8 cellular contexts compared by ENCODE assay signal in genomic region chr5:55994502-55994997, GRCh38. TPM values are rescaled to one million over a fixed set of nuclear protein-coding genes. Genes with fewer than 3 reads are reported as not detected.
DNase-seq lines count a peak whose midpoint lies in the region; ATAC-seq, FAIRE-seq and TF ChIP-seq lines count a peak whose summit lies in the region.

TSS of gene IL6ST (minus strand) at chr5:55994963. CDS start at chr5:55976278, 18,685 bp downstream.

- ATAC-seq in GM18502 (IDR thresholded peaks at IDR 0.05; ENCODE audit: poor library complexity, unreplicated experiment) (peak; percentile 41), HG02885 (IDR thresholded peaks at IDR 0.05; ENCODE audit: poor library complexity, unreplicated experiment) (peak; percentile 29)

- peaks cover 0 to 3% (median 0%) of the 10 kb centered on the region in 5 experiments for H3K9me3 Mint-ChIP-seq in brain

- H3K4me1 Mint-ChIP-seq in brain, result peaks cover 53% of the 10 kb centered on the region

- H3K4me1 ChIP-seq in iPS-18a (ENCODE audit: control insufficient read depth, low read depth, low read length) (peaks cover 8% of the 10 kb centered on the region), skeletal muscle tissue (ENCODE audit: control insufficient read depth in 3 of 3, insufficient read depth in 3 of 3, low read length in 3 of 3) (peaks cover 16 to 23% (median 17%) of the 10 kb centered on the region in 3 donors)

- H3K36me3 ChIP-seq in iPS-18a (ENCODE audit: control insufficient read depth, low read depth, low read length) (no peaks in the 10 kb centered on the region), skeletal muscle tissue (ENCODE audit: control insufficient read depth in 3 of 3, insufficient read depth in 3 of 3, low read length in 3 of 3) (no peaks in the 10 kb centered on the region)

- no peak for TF ChIP-seq CTCF in brain (conservative IDR thresholded peaks at IDR 0.05)

- no peak for FAIRE-seq in RCC 7860 (lab: Jason Lieb, UNC)

- H3K9ac ChIP-seq in iPS-18a (ENCODE audit: low read length) (peak within 1 kb of the TSS; percentile 87), skeletal muscle tissue (ENCODE audit: low read depth in 1 of 3, low read length in 3 of 3) (peak within 1 kb of the TSS; percentile 93 to 99 (median 98))

- H3K27ac Mint-ChIP-seq in brain, result peak within 1 kb of the TSS; percentile 96 to 98 (median 97)

- H3K27me3 ChIP-seq in iPS-18a (ENCODE audit: control insufficient read depth, insufficient read depth, low read length), result no peaks in the 10 kb centered on the region
- H3K27me3 ChIP-seq in skeletal muscle tissue (ENCODE audit: control insufficient read depth in 3 of 3, insufficient read depth in 3 of 3, low read length in 3 of 3), result no peaks in the 10 kb centered on the region

- DNase-seq in ACHN (peak; percentile 70), RCC 7860 (ENCODE audit: low spot score) (peak; percentile 67), NCI-H187 treated with DMSO at 0.1 percent for 48 hours (lab: John Stamatoyannopoulos, UW) (no peak)

- peak within 1 kb of the TSS; percentile 85 for H3K27ac ChIP-seq in iPS-18a (ENCODE audit: low read length)
- H3K27ac ChIP-seq in skeletal muscle tissue (ENCODE audit: low read depth, low read length), result peak within 1 kb of the TSS; percentile 99

- no peaks in the 10 kb centered on the region for H3K27me3 Mint-ChIP-seq in brain

- in situ Hi-C loops in ACHN (cut with HindIII; ENCODE audit: low pct_ligation_motif_present, low pct_unique_long_range_greater_than_20kb, low sequenced_read_pairs), result no loop called here

- H3K36me3 Mint-ChIP-seq in brain, result peaks cover 5% of the 10 kb centered on the region

- H3K9me3 ChIP-seq in iPS-18a (ENCODE audit: control insufficient read depth, low read depth, low read length) (no peaks in the 10 kb centered on the region), skeletal muscle tissue (ENCODE audit: control insufficient read depth in 3 of 3, low read length in 3 of 3) (no peaks in the 10 kb centered on the region)

- peak within 1 kb of the TSS; percentile 92 to 98 (median 96) for H3K4me3 Mint-ChIP-seq in brain

- peak within 1 kb of the TSS; percentile 98 for H3K4me3 ChIP-seq in iPS-18a (ENCODE audit: low read length)
- H3K4me3 ChIP-seq in skeletal muscle tissue (ENCODE audit: low read length in 3 of 3), result peak within 1 kb of the TSS; percentile 89 to 97 (median 92)

RNA-seq across cellular contexts. Expression of gene IL6ST, which starts in this region (rescaled TPM):
- polyA plus RNA-seq in brain (ENCODE audit: insufficient read depth, low read depth, low replicate concordance), result 6.3 TPM
- total RNA-seq in skeletal muscle tissue, result 76.2 TPM
